8 cellular contexts compared by ENCODE assay signal in the genomic region with DNA sequence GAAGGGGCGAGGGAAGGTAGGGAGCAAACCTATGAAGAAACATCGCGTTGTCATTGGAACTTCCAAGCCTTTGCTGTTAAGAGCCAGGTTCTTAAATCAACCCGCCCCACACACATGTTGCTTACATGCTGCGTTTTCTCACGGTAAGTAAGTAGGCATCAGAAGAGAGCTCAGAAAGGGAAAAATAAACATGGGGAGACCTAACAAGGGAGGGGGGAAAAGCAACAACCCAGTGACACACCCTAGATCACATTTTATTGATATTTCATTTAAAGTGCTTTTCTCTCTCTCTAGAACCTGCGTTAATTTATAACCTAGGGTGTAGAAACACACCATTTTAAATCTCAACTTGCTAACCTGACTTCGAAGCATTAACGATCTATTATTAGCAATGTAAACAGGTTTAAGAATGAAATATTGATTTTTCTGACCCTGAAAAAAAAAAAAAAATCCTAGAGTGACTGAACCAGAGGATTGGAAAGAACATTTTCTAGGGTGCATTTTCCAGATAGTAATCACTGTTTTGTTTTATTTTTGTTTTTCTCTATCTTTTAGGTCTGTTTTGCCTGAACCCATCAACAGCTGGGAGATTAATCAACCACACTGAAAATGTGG. TPM values are rescaled to one million over a fixed set of nuclear protein-coding genes. Genes with fewer than 3 reads are reported as not detected.
DNase-seq lines count a peak whose midpoint lies in the region; ATAC-seq and TF ChIP-seq lines count a peak whose summit lies in the region.
"Had no signal": no experiment of that assay in that cellular context is flagged by ENCODE, and none has a peak within 500 bp of the region (broad histone marks: within the 10 kb centered on the region; RNA-seq: fewer than 3 reads in every experiment).

No MANE protein-coding gene starts in this region.

- peak overlapping the region; percentile 88 to 90 for H3K27ac ChIP-seq in left lung

- H3K27me3 Mint-ChIP-seq in type B pancreatic cell, result peaks cover 67% of the 10 kb centered on the region

- peaks cover 0 to 6% of the 10 kb centered on the region in 2 donors for H3K36me3 ChIP-seq in left lung
- H3K36me3 ChIP-seq: pancreas had no signal

- peaks cover 23 to 100% of the 10 kb centered on the region in 2 donors for H3K27me3 ChIP-seq in left lung

- H3K36me3 Mint-ChIP-seq in type B pancreatic cell, result peaks cover 43% of the 10 kb centered on the region

- peaks cover 8 to 58% of the 10 kb centered on the region in 2 donors for H3K4me1 ChIP-seq in left lung

- H3K4me3 ChIP-seq in left lung, result peak overlapping the region in 1 of 2 donors; percentile 88

- H3K4me3 Mint-ChIP-seq in type B pancreatic cell, result peak overlapping the region; percentile 97

- H3K9me3 Mint-ChIP-seq in type B pancreatic cell, result no peaks in the 10 kb centered on the region

- intact Hi-C loops in left lung (cut with DNase I), result loop anchor here in 1 of 2 donors (5.0 kb wide), 2 partner anchors 43 to 242 kb away; a partner anchor contains a TSS

- no peaks in the 10 kb centered on the region for H3K9me3 ChIP-seq in left lung
- H3K9me3 ChIP-seq: pancreas had no signal

- ATAC-seq in left lung, result no peak
- no peak for ATAC-seq in GM18907 (IDR thresholded peaks at IDR 0.05; ENCODE audit: unreplicated experiment)

- peak overlapping the region; percentile 97 for H3K27ac Mint-ChIP-seq in type B pancreatic cell

- TF ChIP-seq CTCF in left lung (IDR thresholded peaks at IDR 0.05) (no peak), type B pancreatic cell (conservative IDR thresholded peaks at IDR 0.05) (no peak)

- peaks cover 50% of the 10 kb centered on the region for H3K4me1 Mint-ChIP-seq in type B pancreatic cell (ENCODE audit: unreplicated experiment)

- DNase-seq in NCI-H1105 treated with DMSO at 0.1 percent for 48 hours (lab: John Stamatoyannopoulos, UW) (peak; percentile 41), NCI-H1105 (lab: John Stamatoyannopoulos, UW) (no peak), left lung (no peak), type B pancreatic cell (ENCODE audit: extremely low spot score, unreplicated experiment) (no peak), NCI-H2227 treated with DMSO at 0.1 percent for 48 hours (lab: John Stamatoyannopoulos, UW) (no peak)

RNA-seq across cellular contexts. Expression of a gene that starts 3.2 kb away (rescaled TPM):
- total RNA-seq in left lung (1 to 10 TPM in 1 of 2 donors, under 1 TPM in 1; 0.61 to 1.4 TPM), type B pancreatic cell (ENCODE audit: low replicate concordance) (7.7 and 26.8 TPM in 2 replicates)
- total RNA-seq: A172 had no signal

RNA-seq across cellular contexts. Expression of a gene that starts 3.5 kb away (rescaled TPM):
- total RNA-seq in left lung, result under 1 TPM; 0.50 to 0.60 TPM
- 9.5 and 22.0 TPM in 2 replicates for total RNA-seq in type B pancreatic cell (ENCODE audit: low replicate concordance)
- total RNA-seq: A172 had no signal

RNA-seq across cellular contexts. Expression of a gene that starts 31.2 kb away (rescaled TPM):
- total RNA-seq in left lung (1 to 10 TPM; 3.4 to 7.6 TPM), type B pancreatic cell (ENCODE audit: low replicate concordance) (28.5 and 37.6 TPM in 2 replicates)

RNA-seq across cellular contexts. Expression of a gene that starts 44.1 kb away (rescaled TPM):
- 10 to 100 TPM; 16.1 to 21.6 TPM for total RNA-seq in left lung
- total RNA-seq in type B pancreatic cell (ENCODE audit: low replicate concordance), result 55.0 and 77.7 TPM in 2 replicates

RNA-seq across cellular contexts. Expression of a gene that starts 48.2 kb away (rescaled TPM):
- total RNA-seq in left lung (1 to 10 TPM; 3.5 to 5.0 TPM), type B pancreatic cell (ENCODE audit: low replicate concordance) (4.2 and 10.9 TPM in 2 replicates)
- total RNA-seq: A172 had no signal
